9 cellular contexts compared by ENCODE assay signal in the genomic region with DNA sequence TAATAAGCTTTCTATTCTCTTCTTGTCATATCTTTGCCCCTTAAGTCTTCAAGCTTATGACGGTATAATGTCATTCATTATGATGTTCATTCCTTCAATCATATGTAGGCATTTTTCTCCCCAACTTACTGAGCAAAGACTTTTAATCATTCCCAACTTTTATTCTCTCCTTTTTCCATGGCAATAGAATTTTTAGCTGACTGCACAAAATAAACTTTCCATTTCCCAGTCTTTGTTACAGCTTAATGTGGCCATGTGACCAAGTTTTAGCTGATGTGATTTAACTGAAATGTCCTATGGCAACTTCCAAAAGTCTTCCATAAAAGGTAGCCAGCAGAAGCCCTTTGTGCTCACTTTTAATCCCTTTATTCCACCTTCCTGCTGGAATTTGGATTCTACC.
"Had no signal": no experiment of that assay in that cellular context is flagged by ENCODE, and none has a peak within 500 bp of the region (broad histone marks: within the 10 kb centered on the region; RNA-seq: fewer than 3 reads in every experiment).

No MANE protein-coding gene starts in this region.

- H3K27ac Mint-ChIP-seq: GM23338, H9 had no signal

- H3K27ac ChIP-seq: KMS-11 had no signal

- ATAC-seq: GM23338 had no signal

- H3K4me2 ChIP-seq: GM23338, KMS-11 had no signal

- H3K9ac ChIP-seq: KMS-11 had no signal

- DNase-seq: H9, HCEC 1CT, Karpas-422, KBM-7 had no signal

- H3K4me3 Mint-ChIP-seq: GM23338, H9 had no signal

- H2AFZ ChIP-seq: GM23338 had no signal

- H3K4me3 ChIP-seq: GM23338 had no signal

- FAIRE-seq: H1, H54, HTR-8/SVneo had no signal

- H3K4me1 Mint-ChIP-seq: H9 had no signal
